In genomic region chr11:117197516-117198456, GRCh38 we compare ENCODE assay signal across 9 cellular contexts. TPM values are rescaled to one million over a fixed set of nuclear protein-coding genes. Genes with fewer than 3 reads are reported as not detected.
DNase-seq lines count a peak whose midpoint lies in the region; ATAC-seq and TF ChIP-seq lines count a peak whose summit lies in the region.
"Had no signal": no experiment of that assay in that cellular context is flagged by ENCODE, and none has a peak within 500 bp of the region (broad histone marks: within the 10 kb centered on the region; RNA-seq: fewer than 3 reads in every experiment).

No MANE protein-coding gene starts in this region.

- no peak overlapping the region for H2AFZ ChIP-seq in DND-41 (ENCODE audit: low read depth, low read length)

- no peak overlapping the region for H3K27ac ChIP-seq in DND-41 (ENCODE audit: low read length)

- no peak overlapping the region for H3K4me2 ChIP-seq in DND-41 (ENCODE audit: insufficient read depth, low read length)

- intact Hi-C loops in posterior vena cava (cut with DNase I), result no loop called here

- no peaks in the 10 kb centered on the region for H3K9me3 ChIP-seq in DND-41 (ENCODE audit: insufficient read depth, low read length, severe bottlenecking)

- TF ChIP-seq CTCF in DND-41 (IDR thresholded peaks at IDR 0.05; ENCODE audit: borderline replicate concordance, extremely low read depth, low read length, poor library complexity, severe bottlenecking), result peak; percentile 54
- peak; percentile 50 for TF ChIP-seq CTCF in fibroblast of the aortic adventitia (IDR thresholded peaks at IDR 0.05; ENCODE audit: insufficient read depth, low read length)

- no peak for ATAC-seq in DND-41 (ENCODE audit: insufficient read depth, low read depth)

- H3K9ac ChIP-seq in DND-41 (ENCODE audit: low read depth, low read length), result no peak overlapping the region

- no peaks in the 10 kb centered on the region for H3K27me3 ChIP-seq in DND-41 (ENCODE audit: insufficient read depth, low read length, poor library complexity)

- no peaks in the 10 kb centered on the region for H4K20me1 ChIP-seq in DND-41 (ENCODE audit: insufficient read depth, low read length)

- 0 out of 2 replicates have a peak, but pooled peaks cover 3% of the 10 kb centered on the region for H3K36me3 ChIP-seq in DND-41 (ENCODE audit: insufficient read depth, low read length)

- no peaks in the 10 kb centered on the region for H3K4me1 ChIP-seq in DND-41 (ENCODE audit: insufficient read depth, low read length)

- H3K4me3 ChIP-seq in DND-41 (ENCODE audit: low read depth in 1 of 2, low read length in 2 of 2), result no peak overlapping the region
- H3K4me3 ChIP-seq in fibroblast of the aortic adventitia (ENCODE audit: low read depth, low read length), result no peak overlapping the region

- no peaks in the 10 kb centered on the region for H3K79me2 ChIP-seq in DND-41 (ENCODE audit: insufficient read depth, low read length)

- DNase-seq in DND-41, result no peak
- DNase-seq in OCI-M1 (lab: John Stamatoyannopoulos, UW), result peak; percentile 44
- no peak for DNase-seq in fibroblast of the aortic adventitia (ENCODE audit: low read depth)
- DNase-seq in posterior vena cava (ENCODE audit: low spot score), result peak; percentile 90
- DNase-seq in NCI-H2029 (lab: John Stamatoyannopoulos, UW), result no peak
- DNase-seq in GDM1 (lab: John Stamatoyannopoulos, UW), result no peak
- no peak for DNase-seq in NCI-H446 (lab: John Stamatoyannopoulos, UW)
- DNase-seq in germinal center (ENCODE audit: low spot score), result no peak
- DNase-seq: hypothalamus had no signal

RNA-seq across cellular contexts. Expression of gene TAGLN, which starts 1.4 kb away (rescaled TPM):
- total RNA-seq in fibroblast of the aortic adventitia (ENCODE audit: low replicate concordance), result 369 and 631 TPM in 2 replicates
- total RNA-seq in posterior vena cava, result 1,000 to 10,000 TPM; 5,409 to 9,264 TPM

RNA-seq across cellular contexts. Expression of gene SIDT2, which starts 19.2 kb away (rescaled TPM):
- total RNA-seq in fibroblast of the aortic adventitia (ENCODE audit: low replicate concordance) (8.6 and 12.9 TPM in 2 replicates), posterior vena cava (10 to 100 TPM; 39.2 to 49.5 TPM)

RNA-seq across cellular contexts. Expression of gene PCSK7, which starts 34.1 kb away (rescaled TPM):
- 42.6 and 46.3 TPM in 2 replicates for total RNA-seq in fibroblast of the aortic adventitia (ENCODE audit: low replicate concordance)
- 10 to 100 TPM; 41.9 to 48.6 TPM for total RNA-seq in posterior vena cava

RNA-seq across cellular contexts. Expression of gene RNF214, which starts 34.7 kb away (rescaled TPM):
- 15.4 and 19.3 TPM in 2 replicates for total RNA-seq in fibroblast of the aortic adventitia (ENCODE audit: low replicate concordance)
- total RNA-seq in posterior vena cava, result 10 to 100 TPM; 24.8 to 25.7 TPM

RNA-seq across cellular contexts. Expression of gene PAFAH1B2, which starts 53.7 kb away (rescaled TPM):
- total RNA-seq in fibroblast of the aortic adventitia (ENCODE audit: low replicate concordance) (161 and 328 TPM in 2 replicates), posterior vena cava (10 to 100 TPM; 56.4 to 61.2 TPM)

Comparison
In these comparisons a context has a peak if more than half of its experiments do, and no peak if none do; other contexts are left out.
1. DNase-seq: peak in OCI-M1 (single experiment) and posterior vena cava (single experiment); none in DND-41 (single experiment), fibroblast of the aortic adventitia (single experiment), NCI-H2029 (single experiment), GDM1 (single experiment), NCI-H446 (0 of 2) and germinal center (single experiment).